ENCODE assay signal across 27 cellular contexts in the genomic region with DNA sequence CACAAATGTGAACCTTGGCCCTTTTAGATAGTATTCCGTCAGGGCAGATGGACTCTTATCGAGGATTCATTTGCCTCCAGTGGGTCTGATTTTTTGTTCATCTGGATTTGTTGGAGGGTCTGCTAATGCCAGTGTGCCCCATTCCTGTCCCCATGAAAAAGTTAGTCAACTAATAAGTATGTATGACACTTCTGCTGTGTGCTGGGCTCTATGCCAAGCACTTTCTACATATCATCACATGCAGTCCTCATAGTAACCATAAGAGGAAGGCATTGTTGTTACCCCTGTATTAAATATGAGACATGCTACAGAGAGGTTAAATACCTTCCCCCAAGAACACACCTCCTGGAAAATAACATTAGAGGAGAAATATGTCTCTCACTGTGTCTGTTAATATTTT. TPM values are rescaled to one million over a fixed set of nuclear protein-coding genes. Genes with fewer than 3 reads are reported as not detected.
DNase-seq lines count a peak whose midpoint lies in the region; ATAC-seq and TF ChIP-seq lines count a peak whose summit lies in the region.
"Had no signal": no experiment of that assay in that cellular context is flagged by ENCODE, and none has a peak within 500 bp of the region (broad histone marks: within the 10 kb centered on the region; RNA-seq: fewer than 3 reads in every experiment).

No MANE protein-coding gene starts in this region.

- H3K9me2 ChIP-seq in PC-9 (ENCODE audit: insufficient read depth): no peaks in the 10 kb centered on the region

- H3K27ac ChIP-seq in tibial artery (peak overlapping the region; percentile 62 to 78), PC-9 (no peak overlapping the region), right cardiac atrium (ENCODE audit: low read length) (no peak overlapping the region)
- H3K27ac ChIP-seq: sigmoid colon had no signal

- no peaks in the 10 kb centered on the region for H3K36me3 Mint-ChIP-seq in Calu3 (ENCODE audit: insufficient read depth, unreplicated experiment)
- H3K36me3 Mint-ChIP-seq: CD4-positive, CD25-positive, alpha-beta regulatory T cell had no signal

- 79% methylated on average over 2 of the region's 2 CpGs for WGBS in right cardiac atrium

- no peak overlapping the region for H3K4me3 Mint-ChIP-seq in Calu3 (ENCODE audit: low read depth, unreplicated experiment)
- H3K4me3 Mint-ChIP-seq: activated CD8-positive, alpha-beta T cell treated with anti-CD3 and anti-CD28 coated beads, Interleukin-2, amount 10 ng/mL, durations not matched to agents 7 days and 5 days; CD4-positive, CD25-positive, alpha-beta regulatory T cell; H9; mesothelial cell of epicardium; nephron had no signal

- no peak for TF ChIP-seq CTCF in cardiac fibroblast (IDR thresholded peaks at IDR 0.05; ENCODE audit: low read depth, low read length)
- TF ChIP-seq CTCF in fibroblast of villous mesenchyme (IDR thresholded peaks at IDR 0.05; ENCODE audit: insufficient read depth, low read depth, low read length): no peak
- TF ChIP-seq CTCF in tibial artery (IDR thresholded peaks at IDR 0.05): no peak
- TF ChIP-seq CTCF in PC-9 (conservative IDR thresholded peaks at IDR 0.05): no peak
- no peak for TF ChIP-seq CTCF in Calu3 (IDR thresholded peaks at IDR 0.05; ENCODE audit: unreplicated experiment)

- H3K4me3 ChIP-seq in cardiac fibroblast (replicated peaks in 1 of 2; ENCODE audit: low read depth in 2 of 2, low read length in 2 of 2): no peak overlapping the region
- H3K4me3 ChIP-seq in fibroblast of villous mesenchyme (ENCODE audit: low read depth, low read length): no peak overlapping the region
- H3K4me3 ChIP-seq in tibial artery: no peak overlapping the region
- no peak overlapping the region for H3K4me3 ChIP-seq in PC-9
- no peak overlapping the region for H3K4me3 ChIP-seq in right cardiac atrium (ENCODE audit: low read length)
- H3K4me3 ChIP-seq: sigmoid colon had no signal

- H3K36me3 ChIP-seq in tibial artery (peaks cover 0 to 11% (median 5%) of the 10 kb centered on the region in 3 donors), PC-9 (ENCODE audit: low read depth) (no peaks in the 10 kb centered on the region)
- H3K36me3 ChIP-seq: sigmoid colon had no signal

- CTCF ChIA-PET in PC-9 (lab: Charles Lee) (no interaction called here), Calu3 (lab: Charles Lee) (no interaction called here)

- ATAC-seq in right cardiac atrium: no peak
- ATAC-seq: activated CD8-positive, alpha-beta T cell treated with anti-CD3 and anti-CD28 coated beads, Interleukin-2, amount 10 ng/mL, durations not matched to agents 7 days and 5 days had no signal

- H3K79me2 ChIP-seq in PC-9 (ENCODE audit: low read depth): no peaks in the 10 kb centered on the region

- H3K27ac Mint-ChIP-seq in Calu3 (ENCODE audit: unreplicated experiment): no peak overlapping the region
- H3K27ac Mint-ChIP-seq: activated CD8-positive, alpha-beta T cell treated with anti-CD3 and anti-CD28 coated beads, Interleukin-2, amount 10 ng/mL, durations not matched to agents 7 days and 5 days; CD4-positive, CD25-positive, alpha-beta regulatory T cell; H9; mesothelial cell of epicardium; nephron had no signal

- H2AFZ ChIP-seq in PC-9: no peak overlapping the region

- H3K27me3 Mint-ChIP-seq in Calu3 (ENCODE audit: unreplicated experiment): no peaks in the 10 kb centered on the region

- no peaks in the 10 kb centered on the region for H3K27me3 ChIP-seq in tibial artery
- H3K27me3 ChIP-seq in PC-9 (ENCODE audit: insufficient read depth, low read depth): no peaks in the 10 kb centered on the region
- no peaks in the 10 kb centered on the region for H3K27me3 ChIP-seq in right cardiac atrium (ENCODE audit: control insufficient read depth, insufficient read depth)
- H3K27me3 ChIP-seq: sigmoid colon had no signal

- DNase-seq in HS-5 (ENCODE audit: low read depth) (peak; percentile 37), cardiac fibroblast (ENCODE audit: low read depth in 2 of 2) (peak; percentile 44 to 66), fibroblast of villous mesenchyme (ENCODE audit: low read depth) (peak; percentile 19), tibial artery (no peak), PC-9 (no peak), right cardiac atrium (no peak), Calu3 (no peak)
- DNase-seq: activated CD8-positive, alpha-beta T cell treated with anti-CD3 and anti-CD28 coated beads, Interleukin-2, amount 10 ng/mL, durations not matched to agents 7 days and 5 days; activated gamma-delta T cell treated with Interleukin-2 at 50 U/mL for 16 hours; activated T-cell treated with anti-CD3 and anti-CD28 coated beads, Interleukin-2, amount 50 U/mL, for 1 hour; amniotic stem cell; caudate nucleus; CD4-positive, CD25-positive, alpha-beta regulatory T cell; H9; head of caudate nucleus; KG1; NCI-H187 treated with DMSO at 0.1 percent for 48 hours; NCI-H226; NCI-H774; posterior cingulate gyrus; Right ventricle myocardium superior; sigmoid colon had no signal

- H3K9me3 Mint-ChIP-seq in Calu3 (ENCODE audit: low read depth, unreplicated experiment): no peaks in the 10 kb centered on the region
- H3K9me3 Mint-ChIP-seq: CD4-positive, CD25-positive, alpha-beta regulatory T cell had no signal

- H3K4me2 ChIP-seq in PC-9: no peak overlapping the region

- no peaks in the 10 kb centered on the region for H3F3A ChIP-seq in PC-9 (ENCODE audit: insufficient read depth, low read depth)

- intact Hi-C loops in tibial artery (cut with DNase I; ENCODE audit: low total_unique reads): no loop called here
- intact Hi-C loops in PC-9 (cut with micrococcal nuclease; ENCODE audit: unreplicated experiment): no loop called here
- intact Hi-C loops in right cardiac atrium (cut with DNase I): no loop called here
- intact Hi-C loops in Calu3 (cut with micrococcal nuclease; ENCODE audit: unreplicated experiment): no loop called here

- BruUV-seq in PC-9 (replicated peaks; lab: Mats Ljungman, UMichigan): no TSS peak
- BruUV-seq in Calu3 (replicated peaks; lab: Mats Ljungman, UMichigan): no TSS peak

- H3K4me1 ChIP-seq in tibial artery (peaks cover 0 to 52% (median 12%) of the 10 kb centered on the region in 4 donors), PC-9 (replicated peaks; ENCODE audit: insufficient read depth) (no peaks in the 10 kb centered on the region), right cardiac atrium (ENCODE audit: control insufficient read depth, insufficient read depth, low read length) (no peaks in the 10 kb centered on the region)
- H3K4me1 ChIP-seq: sigmoid colon had no signal

- no peaks in the 10 kb centered on the region for H3K9me3 ChIP-seq in tibial artery
- H3K9me3 ChIP-seq in PC-9 (ENCODE audit: insufficient read depth, low read depth): no peaks in the 10 kb centered on the region
- H3K9me3 ChIP-seq in right cardiac atrium (ENCODE audit: control insufficient read depth, low read length): no peaks in the 10 kb centered on the region
- H3K9me3 ChIP-seq: sigmoid colon had no signal

- POLR2A ChIA-PET in PC-9 (lab: Charles Lee; ENCODE audit: unreplicated experiment): no interaction called here

- H4K20me1 ChIP-seq in PC-9 (ENCODE audit: insufficient read depth): no peaks in the 10 kb centered on the region

- no peaks in the 10 kb centered on the region for H3K4me1 Mint-ChIP-seq in Calu3 (ENCODE audit: low read depth, unreplicated experiment)
- H3K4me1 Mint-ChIP-seq: CD4-positive, CD25-positive, alpha-beta regulatory T cell; H9; mesothelial cell of epicardium had no signal

RNA-seq across cellular contexts. Expression of a gene that starts 46.6 kb away (rescaled TPM):
- total RNA-seq in fibroblast of villous mesenchyme (under 0.01 TPM in 2 replicates), PC-9 (2021) (not detected in 2 replicates), right cardiac atrium (under 1 TPM in 1 of 4 donors, not detected in 3; 0.06 TPM), Calu3 (2022) (0.21 and 0.22 TPM in 2 replicates)
- not detected for polyA plus RNA-seq in right cardiac atrium
- total RNA-seq: activated CD8-positive, alpha-beta T cell treated with anti-CD3 and anti-CD28 coated beads, Interleukin-2, amount 10 ng/mL, durations not matched to agents 7 days and 5 days; CD4-positive, CD25-positive, alpha-beta regulatory T cell; dermis microvascular lymphatic vessel endothelial cell; G401; H9; HT1080; Right ventricle myocardium superior had no signal
- polyA plus RNA-seq: CD4-positive, CD25-positive, alpha-beta regulatory T cell had no signal

Comparison
In these comparisons a context has a peak if more than half of its experiments do, and no peak if none do; other contexts are left out.
1. DNase-seq: peak in HS-5 (single experiment), cardiac fibroblast (2 of 2) and fibroblast of villous mesenchyme (single experiment); none in tibial artery (0 of 2), PC-9 (0 of 2), right cardiac atrium (0 of 3) and Calu3 (single experiment).
2. H3K27ac ChIP-seq: peak in tibial artery (2 of 2); none in PC-9 (single experiment) and right cardiac atrium (single experiment).